Comparison of ENCODE assay signal across 28 cellular contexts in the genomic region with DNA sequence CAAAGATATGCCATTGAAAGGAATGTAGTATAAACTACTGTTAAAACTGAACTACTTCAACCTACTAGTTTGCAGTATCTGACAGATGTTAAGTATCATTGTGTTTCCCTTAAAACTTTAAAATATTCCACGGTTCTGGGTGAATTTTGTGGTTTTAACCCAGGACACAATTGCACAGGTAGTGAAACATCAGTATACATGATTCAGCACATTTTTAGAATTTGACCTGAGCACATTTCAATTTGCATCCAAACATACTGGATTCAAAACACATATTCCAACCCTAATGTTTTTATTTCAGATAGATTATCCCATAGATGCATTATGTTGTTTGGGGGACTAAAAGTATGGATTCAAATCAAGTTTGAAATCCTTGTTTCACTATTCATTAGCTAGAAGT.
"Had no signal": no experiment of that assay in that cellular context is flagged by ENCODE, and none has a peak within 500 bp of the region (broad histone marks: within the 10 kb centered on the region; RNA-seq: fewer than 3 reads in every experiment).

No MANE protein-coding gene starts in this region.

- H3K36me3 ChIP-seq: neutrophil, pancreas, prostate gland, spleen, suprapubic skin, tibial artery, transverse colon, upper lobe of right lung, uterus had no signal

- FAIRE-seq: pancreas had no signal

- H3K27ac ChIP-seq: neutrophil, pancreas, prostate gland, skin epidermis, spleen, suprapubic skin, testis, tibial artery, transverse colon, upper lobe of right lung, uterus had no signal

- H3K27me3 ChIP-seq: neutrophil, pancreas, spleen, suprapubic skin, testis, tibial artery, transverse colon, upper lobe of right lung, uterus had no signal

- H3K4me3 ChIP-seq: pancreas, prostate gland, skin epidermis, smooth muscle cell, spleen, suprapubic skin, testis, tibial artery, transverse colon, upper lobe of right lung, uterus had no signal

- H3K4me2 ChIP-seq: smooth muscle cell had no signal

- ATAC-seq: naive thymus-derived CD8-positive, alpha-beta T cell; natural killer cell treated with Interleukin-12 subunit alpha and Interleukin-12 subunit beta and Interleukin-15 and Interleukin-18, amount 100 ng/mL, for 72 hours; pancreas; right cardiac atrium; sciatic nerve; stimulated activated memory B cell treated with anti-CD40 and anti-IgM and Interleukin-4, amounts not matched to agents 10 μg/mL and 1 μg/mL and 100 μg/mL, for 72 hours; stimulated activated naive CD8-positive, alpha-beta T cell treated with anti-CD3 and anti-CD28 coated beads, Interleukin-15, amount 100 ng/mL, for 72 hours; stimulated activated naive CD8-positive, alpha-beta T cell treated with anti-CD3 and anti-CD28 coated beads, Interleukin-15, Interleukin-2, amounts not matched to agents 100 U/mL and 50 U/mL, for 24 hours; upper lobe of right lung had no signal

- H3K4me1 ChIP-seq: pancreas, prostate gland, spleen, suprapubic skin, testis, tibial artery, transverse colon, upper lobe of right lung, uterus had no signal

- H3K9me3 ChIP-seq: neutrophil, pancreas, prostate gland, spleen, suprapubic skin, testis, tibial artery, transverse colon, upper lobe of right lung, uterus had no signal

- DNase-seq: naive thymus-derived CD8-positive, alpha-beta T cell; nephron progenitor cell; nucleus accumbens; pancreas; right cardiac atrium; spleen; stimulated activated CD4-positive, alpha-beta T cell treated with anti-CD3 and anti-CD28 coated beads, Interleukin-12 subunit alpha, Interleukin-12 subunit beta, amount 100 ng/mL, for 4 hours; stimulated activated CD4-positive, alpha-beta T cell treated with anti-CD3 and anti-CD28 coated beads, Interleukin-1b, Interleukin-23, amount 100 ng/mL, for 48 hours; stimulated activated CD4-positive, alpha-beta T cell treated with anti-CD3 and anti-CD28 coated beads, Interleukin-4, amount 100 ng/mL, for 1 hour; stimulated activated CD4-positive, alpha-beta T cell treated with anti-CD3 and anti-CD28 coated beads, Interleukin-4, amount 100 ng/mL, for 4 hours; stimulated activated CD8-positive, alpha-beta memory T cell treated with anti-CD3 and anti-CD28 coated beads, Interleukin-4, amount 100 ng/mL, for 48 hours; stimulated activated naive CD4-positive, alpha-beta T cell; stimulated activated naive CD8-positive, alpha-beta T cell treated with anti-CD3 and anti-CD28 coated beads, Interleukin-15, amount 100 ng/mL, for 72 hours; stimulated activated naive CD8-positive, alpha-beta T cell treated with anti-CD3 and anti-CD28 coated beads, Interleukin-15, Interleukin-2, amounts not matched to agents 100 U/mL and 50 U/mL, for 24 hours; substantia nigra; testis; tibial artery; transverse colon; upper lobe of right lung; uterus had no signal
